In the genomic region with DNA sequence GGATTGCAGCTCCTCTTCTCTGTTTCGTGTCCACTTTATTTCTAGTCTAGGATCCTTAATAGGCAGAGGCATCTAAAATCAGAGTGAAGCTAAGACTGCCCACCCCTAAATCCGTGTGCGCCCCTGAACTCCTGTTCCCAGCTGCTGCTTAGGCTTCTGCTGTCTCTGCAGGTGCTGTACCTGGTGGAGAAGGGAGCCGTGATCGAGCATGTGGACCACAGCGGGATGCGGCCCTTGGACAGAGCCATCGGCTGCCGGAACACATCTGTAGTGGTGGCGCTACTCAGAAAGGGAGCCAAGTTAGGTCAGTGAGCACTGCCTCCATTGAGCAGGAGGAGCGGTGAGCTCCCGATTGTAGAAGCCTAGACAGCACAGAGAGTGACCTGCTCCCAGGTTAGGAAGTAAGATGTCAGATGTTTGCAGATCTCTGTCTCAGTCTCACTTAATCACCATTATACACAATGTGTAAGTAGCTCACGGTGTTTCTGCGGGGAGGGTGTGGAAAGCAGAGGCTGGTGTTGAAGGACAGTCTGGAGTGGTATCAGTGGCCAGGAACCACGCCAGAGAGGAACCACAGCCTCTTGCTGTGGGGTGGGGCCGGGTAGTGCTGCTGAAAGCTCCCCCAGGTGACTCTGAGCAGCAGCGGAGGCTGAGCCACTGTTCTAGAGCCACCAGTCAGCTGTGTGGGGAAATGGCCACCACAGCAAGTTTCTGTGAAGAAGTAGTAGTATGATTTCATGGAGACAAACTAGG, we compare ENCODE assay signal across 30 cellular contexts.
DNase-seq lines count a peak whose midpoint lies in the region; ATAC-seq and TF ChIP-seq lines count a peak whose summit lies in the region.
"Had no signal": no experiment of that assay in that cellular context is flagged by ENCODE, and none has a peak within 500 bp of the region (broad histone marks: within the 10 kb centered on the region; RNA-seq: fewer than 3 reads in every experiment).

No MANE protein-coding gene starts in this region.

- H3K4me1 ChIP-seq in heart right ventricle (peaks cover 7 to 59% (median 36%) of the 10 kb centered on the region in 9 donors), upper lobe of right lung (peaks cover 30% of the 10 kb centered on the region), BE2C (no peaks in the 10 kb centered on the region)
- H3K4me1 ChIP-seq: adrenal gland had no signal

- H3K4me1 Mint-ChIP-seq in nephron progenitor cell, result peaks cover 14% of the 10 kb centered on the region
- H3K4me1 Mint-ChIP-seq in activated CD4-positive, alpha-beta T cell treated with anti-CD3 and anti-CD28 coated beads for 36 hours, result peaks cover 29% of the 10 kb centered on the region

- H3K4me3 ChIP-seq in heart right ventricle (no peak overlapping the region), upper lobe of right lung (no peak overlapping the region), BE2C (ENCODE audit: low read depth, low read length) (no peak overlapping the region)
- H3K4me3 ChIP-seq: adrenal gland, dorsolateral prefrontal cortex, thoracic aorta had no signal

- 82 to 83% methylated on average over 17 of the region's 17 CpGs for WGBS in heart right ventricle, 2 donors

- H3K27ac ChIP-seq in heart right ventricle (peak overlapping the region in 9 of 10 donors; percentile 58 to 85 (median 80)), upper lobe of right lung (peak overlapping the region; percentile 67)
- H3K27ac ChIP-seq: thoracic aorta had no signal

- H3K9me3 Mint-ChIP-seq in nephron progenitor cell, result no peaks in the 10 kb centered on the region
- no peaks in the 10 kb centered on the region for H3K9me3 Mint-ChIP-seq in activated CD4-positive, alpha-beta T cell treated with anti-CD3 and anti-CD28 coated beads for 36 hours (ENCODE audit: low read depth)
- H3K9me3 Mint-ChIP-seq: activated CD4-positive, alpha-beta memory T cell treated with anti-CD3 and anti-CD28 coated beads, Interleukin-2, amount 10 ng/mL, durations not matched to agents 7 days and 5 days; activated naive CD4-positive, alpha-beta T cell treated with anti-CD3 and anti-CD28 coated beads, Interleukin-2, amount 10 ng/mL, durations not matched to agents 7 days and 5 days; activated T-helper 17 cell treated with anti-CD3 and anti-CD28 coated beads, Interleukin-2, amount 50 U/mL, for 72 hours; brain; IgD-negative memory B cell; naive thymus-derived CD4-positive, alpha-beta T cell had no signal

- intact Hi-C loops in heart right ventricle (cut with DNase I) (loop anchor here in 1 of 10 donors (10.0 kb wide), 1 partner anchor 61 kb away; the partner anchor contains the start of gene WDSUB1), cardiac septum (cut with DNase I) (loop anchor here (2.0 kb wide), 1 partner anchor 35 kb away; no protein-coding TSS in a partner anchor), left ventricle myocardium superior (cut with micrococcal nuclease) (no loop called here), upper lobe of right lung (cut with DNase I) (no loop called here)
- intact Hi-C loops in activated CD4-positive, alpha-beta T cell treated with anti-CD3 and anti-CD28 coated beads for 36 hours (cut with DNase I, micrococcal nuclease), result no loop called here

- H3K27me3 Mint-ChIP-seq in nephron progenitor cell (ENCODE audit: low read depth, poor library complexity), result peaks cover 3% of the 10 kb centered on the region
- peaks cover 2% of the 10 kb centered on the region for H3K27me3 Mint-ChIP-seq in activated CD4-positive, alpha-beta T cell treated with anti-CD3 and anti-CD28 coated beads for 36 hours
- H3K27me3 Mint-ChIP-seq: activated CD4-positive, alpha-beta memory T cell treated with anti-CD3 and anti-CD28 coated beads, Interleukin-2, amount 10 ng/mL, durations not matched to agents 7 days and 5 days; activated naive CD4-positive, alpha-beta T cell treated with anti-CD3 and anti-CD28 coated beads, Interleukin-2, amount 10 ng/mL, durations not matched to agents 7 days and 5 days; activated T-helper 17 cell treated with anti-CD3 and anti-CD28 coated beads, Interleukin-2, amount 50 U/mL, for 72 hours; brain had no signal

- H3K36me3 ChIP-seq in heart right ventricle (peaks cover 0 to 96% (median 38%) of the 10 kb centered on the region in 9 donors), upper lobe of right lung (peaks cover 55% of the 10 kb centered on the region), BE2C (peaks cover 4% of the 10 kb centered on the region; the same call in 1 of the 2 replicates)

- H3K27me3 ChIP-seq in heart right ventricle, result no peaks in the 10 kb centered on the region
- no peaks in the 10 kb centered on the region for H3K27me3 ChIP-seq in upper lobe of right lung
- no peaks in the 10 kb centered on the region for H3K27me3 ChIP-seq in BE2C
- H3K27me3 ChIP-seq: adrenal gland, dorsolateral prefrontal cortex had no signal

- ATAC-seq in heart right ventricle, result peak in 1 of 8 donors; percentile 17
- ATAC-seq in left ventricle myocardium superior, result peak; percentile 29
- ATAC-seq in upper lobe of right lung, result no peak
- no peak for ATAC-seq in activated CD4-positive, alpha-beta T cell treated with anti-CD3 and anti-CD28 coated beads for 36 hours
- ATAC-seq: activated T-helper 17 cell treated with anti-CD3 and anti-CD28 coated beads, Interleukin-2, amount 50 U/mL, for 72 hours; naive thymus-derived CD4-positive, alpha-beta T cell; PC-3; stimulated activated naive CD8-positive, alpha-beta T cell treated with anti-CD3 and anti-CD28 coated beads, Interleukin-15, Interleukin-2, amounts not matched to agents 100 U/mL and 50 U/mL, for 24 hours had no signal

- CTCF ChIA-PET in activated CD4-positive, alpha-beta T cell treated with anti-CD3 and anti-CD28 coated beads for 36 hours (lab: Charles Lee), result no interaction called here

- DNase-seq in heart right ventricle, result no peak
- DNase-seq in cardiac septum (ENCODE audit: low spot score), result no peak
- peak; percentile 40 for DNase-seq in left ventricle myocardium superior
- no peak for DNase-seq in nephron progenitor cell
- DNase-seq in upper lobe of right lung, result no peak
- DNase-seq in UCSD-AML1 (lab: John Stamatoyannopoulos, UW; ENCODE audit: unreplicated experiment), result no peak
- DNase-seq in activated CD4-positive, alpha-beta T cell treated with anti-CD3 and anti-CD28 coated beads for 36 hours, result no peak
- no peak for DNase-seq in BE2C
- DNase-seq: activated CD4-positive, alpha-beta memory T cell treated with anti-CD3 and anti-CD28 coated beads, Interleukin-2, amount 10 ng/mL, durations not matched to agents 7 days and 5 days; activated CD4-positive, alpha-beta T cell treated with anti-CD3 and anti-CD28 coated beads for 1 hour; activated naive CD4-positive, alpha-beta T cell treated with anti-CD3 and anti-CD28 coated beads, Interleukin-2, amount 10 ng/mL, durations not matched to agents 7 days and 5 days; CD4-positive, CD25-positive, alpha-beta regulatory T cell; DMS79 treated with DMSO at 0.1 percent for 48 hours; dorsolateral prefrontal cortex; GF-D8; hypothalamus; naive thymus-derived CD4-positive, alpha-beta T cell; NCI-H1105; NCI-H187; NCI-H526; NK-92 treated with Interleukin-12 subunit alpha and Interleukin-12 subunit beta, amount 100 ng/mL, for 24 hours; PC-3; SHP77 treated with DMSO at 0.1 percent for 48 hours; small intestine; stimulated activated naive CD8-positive, alpha-beta T cell treated with anti-CD3 and anti-CD28 coated beads, Interleukin-15, Interleukin-2, amounts not matched to agents 100 U/mL and 50 U/mL, for 24 hours had no signal

- no peak overlapping the region for H3K4me3 Mint-ChIP-seq in nephron progenitor cell
- no peak overlapping the region for H3K4me3 Mint-ChIP-seq in activated CD4-positive, alpha-beta T cell treated with anti-CD3 and anti-CD28 coated beads for 36 hours
- H3K4me3 Mint-ChIP-seq: activated CD4-positive, alpha-beta memory T cell treated with anti-CD3 and anti-CD28 coated beads, Interleukin-2, amount 10 ng/mL, durations not matched to agents 7 days and 5 days; activated naive CD4-positive, alpha-beta T cell treated with anti-CD3 and anti-CD28 coated beads, Interleukin-2, amount 10 ng/mL, durations not matched to agents 7 days and 5 days; activated T-helper 17 cell treated with anti-CD3 and anti-CD28 coated beads, Interleukin-2, amount 50 U/mL, for 72 hours; brain; CD4-positive, CD25-positive, alpha-beta regulatory T cell; IgD-negative memory B cell; naive thymus-derived CD4-positive, alpha-beta T cell had no signal

- POLR2A ChIA-PET in activated CD4-positive, alpha-beta T cell treated with anti-CD3 and anti-CD28 coated beads for 36 hours (lab: Charles Lee), result no interaction called here

- no peaks in the 10 kb centered on the region for H3K9me3 ChIP-seq in heart right ventricle
- H3K9me3 ChIP-seq in upper lobe of right lung, result no peaks in the 10 kb centered on the region
- H3K9me3 ChIP-seq in BE2C, result no peaks in the 10 kb centered on the region
- H3K9me3 ChIP-seq: adrenal gland, thoracic aorta had no signal

- peaks cover 74% of the 10 kb centered on the region for H3K36me3 Mint-ChIP-seq in nephron progenitor cell (ENCODE audit: low read depth)
- H3K36me3 Mint-ChIP-seq in activated CD4-positive, alpha-beta T cell treated with anti-CD3 and anti-CD28 coated beads for 36 hours (ENCODE audit: low read depth), result no peaks in the 10 kb centered on the region
- H3K36me3 Mint-ChIP-seq: activated naive CD4-positive, alpha-beta T cell treated with anti-CD3 and anti-CD28 coated beads, Interleukin-2, amount 10 ng/mL, durations not matched to agents 7 days and 5 days; CD4-positive, CD25-positive, alpha-beta regulatory T cell had no signal

- peak overlapping the region; percentile 92 for H3K27ac Mint-ChIP-seq in nephron progenitor cell
- H3K27ac Mint-ChIP-seq in activated CD4-positive, alpha-beta T cell treated with anti-CD3 and anti-CD28 coated beads for 36 hours, result no peak overlapping the region
- H3K27ac Mint-ChIP-seq: activated CD4-positive, alpha-beta memory T cell treated with anti-CD3 and anti-CD28 coated beads, Interleukin-2, amount 10 ng/mL, durations not matched to agents 7 days and 5 days; activated naive CD4-positive, alpha-beta T cell treated with anti-CD3 and anti-CD28 coated beads, Interleukin-2, amount 10 ng/mL, durations not matched to agents 7 days and 5 days; activated T-helper 17 cell treated with anti-CD3 and anti-CD28 coated beads, Interleukin-2, amount 50 U/mL, for 72 hours; CD4-positive, CD25-positive, alpha-beta regulatory T cell; IgD-negative memory B cell had no signal

- TF ChIP-seq CTCF in heart right ventricle (IDR thresholded peaks at IDR 0.05) (no peak), nephron progenitor cell (IDR thresholded peaks at IDR 0.05) (no peak), upper lobe of right lung (IDR thresholded peaks at IDR 0.05) (no peak), BE2C (IDR thresholded peaks at IDR 0.05; ENCODE audit: low read depth, low read length) (no peak)
